Comparison of ENCODE assay signal across 10 cellular contexts in the genomic region with DNA sequence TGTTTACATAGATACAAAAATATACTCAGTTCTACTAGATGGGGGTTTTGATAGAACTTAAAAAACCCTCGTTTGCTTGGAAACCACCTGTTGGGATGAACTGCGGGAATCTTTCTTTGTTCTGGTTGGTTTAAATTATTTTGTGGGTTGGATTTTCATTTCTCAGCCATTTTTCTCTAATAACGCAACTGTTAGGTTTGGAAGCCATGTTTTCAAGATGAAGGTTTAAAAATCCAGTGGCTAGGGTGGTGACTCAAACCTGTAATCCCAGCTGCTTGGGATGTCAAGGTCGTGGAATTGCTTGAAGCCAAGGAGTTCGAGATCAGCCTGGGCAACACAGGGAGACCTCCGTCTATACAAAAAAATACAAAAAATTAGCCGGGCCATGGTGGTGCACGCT. TPM values are rescaled to one million over a fixed set of nuclear protein-coding genes. Genes with fewer than 3 reads are reported as not detected.
DNase-seq lines count a peak whose midpoint lies in the region; ATAC-seq and TF ChIP-seq lines count a peak whose summit lies in the region.
"Had no signal": no experiment of that assay in that cellular context is flagged by ENCODE, and none has a peak within 500 bp of the region (broad histone marks: within the 10 kb centered on the region; RNA-seq: fewer than 3 reads in every experiment).

No MANE protein-coding gene starts in this region.

- H3K4me1 ChIP-seq in naive thymus-derived CD4-positive, alpha-beta T cell (ENCODE audit: control insufficient read depth in 2 of 2, insufficient read depth in 2 of 2, low read length in 2 of 2): peaks cover 32 to 47% of the 10 kb centered on the region in 2 donors

- H3K9me3 Mint-ChIP-seq in CD4-positive, alpha-beta T cell: no peaks in the 10 kb centered on the region
- H3K9me3 Mint-ChIP-seq in MCF 10A (ENCODE audit: unreplicated experiment): peaks cover 7% of the 10 kb centered on the region
- peaks cover 0 to 7% (median 0%) of the 10 kb centered on the region in 11 donors for H3K9me3 Mint-ChIP-seq in naive thymus-derived CD4-positive, alpha-beta T cell

- H3K27ac Mint-ChIP-seq in CD4-positive, alpha-beta T cell: peak overlapping the region; percentile 47
- H3K27ac Mint-ChIP-seq in MCF 10A (ENCODE audit: low read depth, unreplicated experiment): peak overlapping the region; percentile 69
- peak overlapping the region; percentile 77 to 96 (median 91) for H3K27ac Mint-ChIP-seq in naive thymus-derived CD4-positive, alpha-beta T cell

- no peaks in the 10 kb centered on the region for H3K27me3 Mint-ChIP-seq in CD4-positive, alpha-beta T cell
- no peaks in the 10 kb centered on the region for H3K27me3 Mint-ChIP-seq in MCF 10A (ENCODE audit: insufficient read depth, unreplicated experiment)
- H3K27me3 Mint-ChIP-seq in naive thymus-derived CD4-positive, alpha-beta T cell: peaks cover 0 to 4% (median 0%) of the 10 kb centered on the region in 5 donors

- TF ChIP-seq CTCF in CD4-positive, alpha-beta T cell (IDR thresholded peaks at IDR 0.05): no peak
- no peak for TF ChIP-seq CTCF in MCF 10A (IDR thresholded peaks at IDR 0.05; ENCODE audit: unreplicated experiment)

- H3K36me3 ChIP-seq in KOPT-K1 (ENCODE audit: insufficient read depth, low read length): no peaks in the 10 kb centered on the region
- no peaks in the 10 kb centered on the region for H3K36me3 ChIP-seq in naive thymus-derived CD4-positive, alpha-beta T cell (ENCODE audit: control insufficient read depth in 2 of 3, insufficient read depth in 3 of 3, low read length in 3 of 3)

- peak overlapping the region; percentile 98 for H3K4me3 Mint-ChIP-seq in CD4-positive, alpha-beta T cell
- H3K4me3 Mint-ChIP-seq in MCF 10A (ENCODE audit: unreplicated experiment): peak overlapping the region; percentile 90
- peak overlapping the region; percentile 92 to 99 (median 96) for H3K4me3 Mint-ChIP-seq in naive thymus-derived CD4-positive, alpha-beta T cell

- TSS peak; percentile 49 for BruUV-seq in MCF 10A (replicated peaks; lab: Mats Ljungman, UMichigan)

- H3K27ac ChIP-seq in CD4-positive, alpha-beta T cell (ENCODE audit: low read depth, low read length): no peak overlapping the region
- peak overlapping the region; percentile 79 for H3K27ac ChIP-seq in KOPT-K1 (ENCODE audit: low read depth, low read length, poor library complexity, severe bottlenecking)
- H3K27ac ChIP-seq in naive thymus-derived CD4-positive, alpha-beta T cell (ENCODE audit: low read depth, low read length): peak overlapping the region; percentile 88

- H3K9me3 ChIP-seq in CD4-positive, alpha-beta T cell (ENCODE audit: control insufficient read depth, low read length): no peaks in the 10 kb centered on the region
- no peaks in the 10 kb centered on the region for H3K9me3 ChIP-seq in KOPT-K1 (ENCODE audit: insufficient read depth, low read length, poor library complexity, severe bottlenecking)
- no peaks in the 10 kb centered on the region for H3K9me3 ChIP-seq in naive thymus-derived CD4-positive, alpha-beta T cell (ENCODE audit: control insufficient read depth in 2 of 3, low read length in 3 of 3)

- no peak for DNase-seq in CD4-positive, alpha-beta T cell
- no peak for DNase-seq in MCF 10A (ENCODE audit: unreplicated experiment)
- no peak for DNase-seq in naive thymus-derived CD4-positive, alpha-beta T cell
- no peak for DNase-seq in NCI-H2227 (lab: John Stamatoyannopoulos, UW; ENCODE audit: unreplicated experiment)
- no peak for DNase-seq in NCI-H69 (lab: John Stamatoyannopoulos, UW)
- DNase-seq: effector CD8-positive, alpha-beta T cell; RPMI8226 had no signal

- peaks cover 19% of the 10 kb centered on the region for H3K36me3 Mint-ChIP-seq in CD4-positive, alpha-beta T cell (ENCODE audit: low read depth)
- peaks cover 6% of the 10 kb centered on the region for H3K36me3 Mint-ChIP-seq in MCF 10A (ENCODE audit: insufficient read depth, unreplicated experiment)
- H3K36me3 Mint-ChIP-seq in naive thymus-derived CD4-positive, alpha-beta T cell: peaks cover 0 to 20% (median 14%) of the 10 kb centered on the region in 5 donors

- intact Hi-C loops in CD4-positive, alpha-beta T cell (cut with DNase I, micrococcal nuclease): loop anchor here (2.0 to 10.0 kb wide), 6 partner anchors 99 to 729 kb away; a partner anchor contains a TSS
- intact Hi-C loops in MCF 10A (cut with micrococcal nuclease): loop anchor here (2.0 kb wide), 1 partner anchor 23 kb away; no protein-coding TSS in a partner anchor
- intact Hi-C loops in naive thymus-derived CD4-positive, alpha-beta T cell (cut with micrococcal nuclease): loop anchor here (5.0 to 10.0 kb wide), 6 partner anchors 59 to 731 kb away; a partner anchor contains a TSS

- CTCF ChIA-PET in CD4-positive, alpha-beta T cell (lab: Charles Lee): no interaction called here
- CTCF ChIA-PET in MCF 10A (lab: Yijun Ruan, JAX): interaction anchor here (0.6 to 1.5 kb wide), 2 partner anchors 23 to 333 kb away, joined by 4 to 7 read pairs; no protein-coding TSS in a partner anchor
- CTCF ChIA-PET in naive thymus-derived CD4-positive, alpha-beta T cell (lab: Charles Lee): no interaction called here

- H3K4me1 Mint-ChIP-seq in CD4-positive, alpha-beta T cell (ENCODE audit: low read depth): peaks cover 67% of the 10 kb centered on the region
- H3K4me1 Mint-ChIP-seq in MCF 10A (ENCODE audit: insufficient read depth, unreplicated experiment): peaks cover 33% of the 10 kb centered on the region
- peaks cover 47 to 72% (median 63%) of the 10 kb centered on the region in 7 donors for H3K4me1 Mint-ChIP-seq in naive thymus-derived CD4-positive, alpha-beta T cell

- POLR2A ChIA-PET in CD4-positive, alpha-beta T cell (lab: Charles Lee): interaction anchor here (0.6 kb wide), 1 partner anchor 41 kb away, joined by 3 read pairs; no protein-coding TSS in a partner anchor
- POLR2A ChIA-PET in MCF 10A (lab: Yijun Ruan, JAX): interaction anchor here (1.6 kb wide), 1 partner anchor 23 kb away, joined by 8 read pairs; no protein-coding TSS in a partner anchor
- POLR2A ChIA-PET in naive thymus-derived CD4-positive, alpha-beta T cell (lab: Charles Lee): interaction anchor here (1.1 to 2.7 kb wide), 4 partner anchors 28 to 338 kb away, joined by 3 to 25 read pairs (median 4); a partner anchor contains a TSS

- ATAC-seq in CD4-positive, alpha-beta T cell (ENCODE audit: poor library complexity): no peak
- ATAC-seq in naive thymus-derived CD4-positive, alpha-beta T cell: no peak
- no peak for ATAC-seq in GM21786 (IDR thresholded peaks at IDR 0.05; ENCODE audit: unreplicated experiment)
- ATAC-seq in GM21576 (IDR thresholded peaks at IDR 0.05; ENCODE audit: unreplicated experiment): no peak

- no peaks in the 10 kb centered on the region for H3K27me3 ChIP-seq in CD4-positive, alpha-beta T cell (ENCODE audit: control insufficient read depth, insufficient read depth, low read length)
- H3K27me3 ChIP-seq in naive thymus-derived CD4-positive, alpha-beta T cell (ENCODE audit: control insufficient read depth in 2 of 2, insufficient read depth in 2 of 2, low read length in 2 of 2): no peaks in the 10 kb centered on the region

- peak overlapping the region; percentile 95 for H3K4me3 ChIP-seq in naive thymus-derived CD4-positive, alpha-beta T cell (ENCODE audit: low read length)

RNA-seq across cellular contexts. Expression of a gene that starts 1.6 kb away (rescaled TPM):
- 10 to 100 TPM; 50.9 to 63.6 TPM for total RNA-seq in CD4-positive, alpha-beta T cell
- total RNA-seq in MCF 10A (2022): 68.9 and 85.3 TPM in 2 replicates
- 100 to 1,000 TPM in 1 of 5 experiments, 10 to 100 TPM in 4; 55.0 to 106 (median 71.8) TPM for total RNA-seq in naive thymus-derived CD4-positive, alpha-beta T cell
- 10 to 100 TPM; 17.5 to 27.3 TPM for polyA plus RNA-seq in naive thymus-derived CD4-positive, alpha-beta T cell
